In the genomic region with DNA sequence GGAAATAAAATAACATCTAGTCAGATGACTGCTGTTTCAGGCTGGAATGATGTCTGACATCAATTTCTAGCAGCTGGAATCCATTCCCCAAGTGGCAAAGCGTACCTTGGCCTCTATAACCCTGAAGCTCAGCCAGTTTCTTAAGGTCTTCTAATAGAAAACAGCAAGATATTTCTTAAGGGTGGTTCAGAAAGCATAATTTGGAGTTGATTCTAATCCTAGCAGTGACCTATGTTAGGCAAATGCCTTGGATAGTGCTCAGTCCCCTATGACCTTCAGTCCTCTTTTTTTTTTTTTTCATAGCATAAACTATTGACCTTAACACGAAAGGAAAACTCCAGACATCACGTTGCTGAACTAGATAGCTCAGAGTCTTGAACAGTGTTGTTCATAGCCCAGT, we compare ENCODE assay signal across 23 cellular contexts. TPM values are rescaled to one million over a fixed set of nuclear protein-coding genes. Genes with fewer than 3 reads are reported as not detected.
DNase-seq lines count a peak whose midpoint lies in the region; ATAC-seq and TF ChIP-seq lines count a peak whose summit lies in the region.
"Had no signal": no experiment of that assay in that cellular context is flagged by ENCODE, and none has a peak within 500 bp of the region (broad histone marks: within the 10 kb centered on the region; RNA-seq: fewer than 3 reads in every experiment).

No MANE protein-coding gene starts in this region.

- intact Hi-C loops in ascending aorta (cut with DNase I) (no loop called here), ovary (cut with DNase I) (loop anchor here in 1 of 4 donors (5.0 kb wide), 1 partner anchor 220 kb away; a partner anchor contains a TSS), dorsolateral prefrontal cortex (cut with DNase I) (no loop called here)

- no peaks in the 10 kb centered on the region for H3K27me3 ChIP-seq in ascending aorta
- H3K27me3 ChIP-seq in ovary = no peaks in the 10 kb centered on the region
- H3K27me3 ChIP-seq in upper lobe of left lung = no peaks in the 10 kb centered on the region
- no peaks in the 10 kb centered on the region for H3K27me3 ChIP-seq in dorsolateral prefrontal cortex
- H3K27me3 ChIP-seq: cardiac muscle cell had no signal

- peak; percentile 30 to 49 for ATAC-seq in upper lobe of left lung (ENCODE audit: low FRiP score in 2 of 2)
- ATAC-seq: activated CD8-positive, alpha-beta memory T cell treated with anti-CD3 and anti-CD28 coated beads, Interleukin-2, amount 10 ng/mL, durations not matched to agents 7 days and 5 days; activated naive CD8-positive, alpha-beta T cell treated with anti-CD3 and anti-CD28 coated beads, Interleukin-2, amount 50 U/mL, for 24 hours; activated T-helper 17 cell treated with anti-CD3 and anti-CD28 coated beads, Interleukin-2, amount 50 U/mL, for 72 hours; natural killer cell had no signal

- 6 to 24% (median 12%) methylated on average over 3 of the region's 3 CpGs for WGBS in ovary, 3 donors
- WGBS in upper lobe of left lung, 2 donors = 72 to 73% methylated on average over 3 of the region's 3 CpGs

- DNase-seq in ascending aorta (ENCODE audit: low spot score in 2 of 2) (no peak), fibroblast of villous mesenchyme (ENCODE audit: low read depth) (peak; percentile 24), ovary (no peak), upper lobe of left lung (no peak), NCI-H82 treated with DMSO at 0.1 percent for 48 hours (lab: John Stamatoyannopoulos, UW; ENCODE audit: unreplicated experiment) (no peak), dorsolateral prefrontal cortex (no peak)
- DNase-seq in activated CD4-positive, alpha-beta T cell treated with anti-CD3 and anti-CD28 coated beads for 1 hour = no peak
- DNase-seq: activated CD4-positive, CD25-positive, alpha-beta regulatory T cell treated with anti-CD3 and anti-CD28 coated beads, Interleukin-2, amount 50 U/mL, for 72 hours; activated CD8-positive, alpha-beta memory T cell treated with anti-CD3 and anti-CD28 coated beads, Interleukin-2, amount 10 ng/mL, durations not matched to agents 7 days and 5 days; activated naive CD8-positive, alpha-beta T cell treated with anti-CD3 and anti-CD28 coated beads, Interleukin-2, amount 50 U/mL, for 24 hours; COR-L47; erythroblast; KBM-7; mesendoderm; MV-4-11; natural killer cell; NCI-H1930; NCI-H446 treated with DMSO at 0.1 percent for 48 hours; NK-92 treated with Interleukin-12 subunit alpha and Interleukin-12 subunit beta, amount 100 ng/mL, for 24 hours; spleen; substantia nigra had no signal

- no peak for TF ChIP-seq CTCF in ascending aorta (IDR thresholded peaks at IDR 0.05)
- no peak for TF ChIP-seq CTCF in fibroblast of villous mesenchyme (IDR thresholded peaks at IDR 0.05; ENCODE audit: insufficient read depth, low read depth, low read length)
- TF ChIP-seq CTCF in ovary (IDR thresholded peaks at IDR 0.05) = no peak
- no peak for TF ChIP-seq CTCF in upper lobe of left lung (IDR thresholded peaks at IDR 0.05)
- no peak for TF ChIP-seq CTCF in dorsolateral prefrontal cortex (IDR thresholded peaks at IDR 0.05 in 54 of 56, conservative IDR thresholded peaks at IDR 0.05 in 2 of 56; ENCODE audit: low read depth in 1 of 56, partially characterized antibody in 56 of 56)

- H3K4me1 ChIP-seq in ascending aorta (peaks cover 0 to 11% of the 10 kb centered on the region in 2 donors), ovary (ENCODE audit: insufficient read depth) (peaks cover 7% of the 10 kb centered on the region), upper lobe of left lung (peaks cover 0 to 23% (median 17%) of the 10 kb centered on the region in 4 donors)

- H3K27ac ChIP-seq in ascending aorta (peak overlapping the region; percentile 64 to 67), ovary (peak overlapping the region; percentile 13 to 84), upper lobe of left lung (peak overlapping the region; percentile 47 to 80 (median 74)), dorsolateral prefrontal cortex (peak overlapping the region in 2 of 59 donors; percentile 6 to 12)
- H3K27ac ChIP-seq: cardiac muscle cell had no signal

- no peak for TF ChIP-seq EP300 in ovary (IDR thresholded peaks at IDR 0.05)
- TF ChIP-seq EP300 in upper lobe of left lung (IDR thresholded peaks at IDR 0.05) = no peak

- H3K9me3 ChIP-seq in ascending aorta = no peaks in the 10 kb centered on the region
- no peaks in the 10 kb centered on the region for H3K9me3 ChIP-seq in ovary
- H3K9me3 ChIP-seq in upper lobe of left lung = no peaks in the 10 kb centered on the region
- H3K9me3 ChIP-seq: spleen had no signal

- TF ChIP-seq POLR2A in ovary (IDR thresholded peaks at IDR 0.05) (no peak), upper lobe of left lung (IDR thresholded peaks at IDR 0.05) (no peak)

- H3K36me3 ChIP-seq in ascending aorta = no peaks in the 10 kb centered on the region
- H3K36me3 ChIP-seq in ovary = no peaks in the 10 kb centered on the region
- H3K36me3 ChIP-seq in upper lobe of left lung = no peaks in the 10 kb centered on the region
- H3K36me3 ChIP-seq: cardiac muscle cell, spleen had no signal

- no peak overlapping the region for H3K4me3 ChIP-seq in ascending aorta
- no peak overlapping the region for H3K4me3 ChIP-seq in fibroblast of villous mesenchyme (ENCODE audit: low read depth, low read length)
- no peak overlapping the region for H3K4me3 ChIP-seq in ovary
- no peak overlapping the region for H3K4me3 ChIP-seq in upper lobe of left lung
- no peak overlapping the region for H3K4me3 ChIP-seq in dorsolateral prefrontal cortex
- H3K4me3 ChIP-seq: cardiac muscle cell, spleen had no signal

RNA-seq across cellular contexts. Expression of a gene that starts 56.5 kb away (rescaled TPM):
- total RNA-seq in ascending aorta (1.1 TPM), fibroblast of villous mesenchyme (4.8 and 27.6 TPM in 2 replicates), ovary (10 to 100 TPM in 1 of 7 donors, 1 to 10 TPM in 5, under 1 TPM in 1; 0.56 to 33.7 (median 4.6) TPM), upper lobe of left lung (10 to 100 TPM; 10.5 to 74.6 (median 46.1) TPM), dorsolateral prefrontal cortex (1 to 10 TPM in 1 of 120 experiments, under 1 TPM in 84, not detected in 35; 0.07 to 1.0 (median 0.22) TPM)
- polyA plus RNA-seq in ovary = 1 to 10 TPM in 1 of 2 donors, under 1 TPM in 1; 0.47 to 2.9 TPM
- total RNA-seq: activated CD8-positive, alpha-beta memory T cell treated with anti-CD3 and anti-CD28 coated beads, Interleukin-2, amount 10 ng/mL, durations not matched to agents 7 days and 5 days; natural killer cell had no signal
